27 cellular contexts compared by ENCODE assay signal in genomic region chr20:32987044-32987825, GRCh38. TPM values are rescaled to one million over a fixed set of nuclear protein-coding genes. Genes with fewer than 3 reads are reported as not detected.
"Had no signal": no experiment of that assay in that cellular context is flagged by ENCODE, and none has a peak within 500 bp of the region (broad histone marks: within the 10 kb centered on the region; RNA-seq: fewer than 3 reads in every experiment).

No MANE protein-coding gene starts in this region.

- ATAC-seq: body of pancreas, Panc1, WTC11 had no signal

- DNase-seq: activated CD4-positive, alpha-beta T cell treated with anti-CD3 and anti-CD28 coated beads for 48 hours; activated CD4-positive, alpha-beta T cell treated with anti-CD3 and anti-CD28 coated beads, Interleukin-2, amount 50 U/mL, for 4 hours; activated CD4-positive, CD25-positive, alpha-beta regulatory T cell treated with anti-CD3 and anti-CD28 coated beads, Interleukin-2, amount 50 U/mL, for 72 hours; activated gamma-delta T cell treated with Interleukin-2 at 50 U/mL for 16 hours; activated T-cell treated with anti-CD3 and anti-CD28 coated beads for 4 hours; activated T-cell treated with anti-CD3 and anti-CD28 coated beads, Interleukin-2, amount 50 U/mL, for 48 hours; body of pancreas; Karpas-422; MM.1S; NCI-H1105; NCI-H1436; NCI-H1694 treated with DMSO at 0.1 percent for 48 hours; NCI-H2029 treated with DMSO at 0.1 percent for 48 hours; NCI-H345; NCI-H510A; NCI-H526 treated with DMSO at 0.1 percent for 48 hours; NK-92 treated with Interleukin-12 subunit alpha and Interleukin-12 subunit beta, amount 100 ng/mL, for 24 hours; OCI-M1; RPMI8226; SHP77 treated with DMSO at 0.1 percent for 48 hours; T-helper 17 cell; T-helper 9 cell had no signal

- H3K36me3 ChIP-seq: ascending aorta had no signal

- H3K9me3 ChIP-seq: ascending aorta, body of pancreas had no signal

- H3K27me3 ChIP-seq: ascending aorta, body of pancreas had no signal

- H3K27ac ChIP-seq: ascending aorta, body of pancreas had no signal

- H3K4me3 ChIP-seq: ascending aorta, body of pancreas had no signal

- H3K4me1 ChIP-seq: ascending aorta, body of pancreas had no signal

RNA-seq across cellular contexts. Expression of gene SUN5, which starts 17.0 kb away (rescaled TPM):
- total RNA-seq: activated T-helper 2 cell treated with anti-CD3 and anti-CD28 coated beads, Interferon-gamma antibody, Interleukin-2, Interleukin-4, amounts not matched to agents 10 μg/mL and 5 μg/mL and 100 μg/mL, durations not matched to agents 14 hours and 24 hours and 36 hours; ascending aorta; body of pancreas; bronchial epithelial cell; T-helper 17 cell; WTC11 had no signal

RNA-seq across cellular contexts. Expression of gene BPIFB2, which starts 20.3 kb away (rescaled TPM):
- total RNA-seq: activated T-helper 2 cell treated with anti-CD3 and anti-CD28 coated beads, Interferon-gamma antibody, Interleukin-2, Interleukin-4, amounts not matched to agents 10 μg/mL and 5 μg/mL and 100 μg/mL, durations not matched to agents 14 hours and 24 hours and 36 hours; ascending aorta; body of pancreas; bronchial epithelial cell; T-helper 17 cell had no signal

RNA-seq across cellular contexts. Expression of gene BPIFB6, which starts 44.2 kb away (rescaled TPM):
- total RNA-seq: activated T-helper 2 cell treated with anti-CD3 and anti-CD28 coated beads, Interferon-gamma antibody, Interleukin-2, Interleukin-4, amounts not matched to agents 10 μg/mL and 5 μg/mL and 100 μg/mL, durations not matched to agents 14 hours and 24 hours and 36 hours; ascending aorta; body of pancreas; bronchial epithelial cell; T-helper 17 cell; WTC11 had no signal
